Comparison of ENCODE assay signal across 1 cellular context in the genomic region with DNA sequence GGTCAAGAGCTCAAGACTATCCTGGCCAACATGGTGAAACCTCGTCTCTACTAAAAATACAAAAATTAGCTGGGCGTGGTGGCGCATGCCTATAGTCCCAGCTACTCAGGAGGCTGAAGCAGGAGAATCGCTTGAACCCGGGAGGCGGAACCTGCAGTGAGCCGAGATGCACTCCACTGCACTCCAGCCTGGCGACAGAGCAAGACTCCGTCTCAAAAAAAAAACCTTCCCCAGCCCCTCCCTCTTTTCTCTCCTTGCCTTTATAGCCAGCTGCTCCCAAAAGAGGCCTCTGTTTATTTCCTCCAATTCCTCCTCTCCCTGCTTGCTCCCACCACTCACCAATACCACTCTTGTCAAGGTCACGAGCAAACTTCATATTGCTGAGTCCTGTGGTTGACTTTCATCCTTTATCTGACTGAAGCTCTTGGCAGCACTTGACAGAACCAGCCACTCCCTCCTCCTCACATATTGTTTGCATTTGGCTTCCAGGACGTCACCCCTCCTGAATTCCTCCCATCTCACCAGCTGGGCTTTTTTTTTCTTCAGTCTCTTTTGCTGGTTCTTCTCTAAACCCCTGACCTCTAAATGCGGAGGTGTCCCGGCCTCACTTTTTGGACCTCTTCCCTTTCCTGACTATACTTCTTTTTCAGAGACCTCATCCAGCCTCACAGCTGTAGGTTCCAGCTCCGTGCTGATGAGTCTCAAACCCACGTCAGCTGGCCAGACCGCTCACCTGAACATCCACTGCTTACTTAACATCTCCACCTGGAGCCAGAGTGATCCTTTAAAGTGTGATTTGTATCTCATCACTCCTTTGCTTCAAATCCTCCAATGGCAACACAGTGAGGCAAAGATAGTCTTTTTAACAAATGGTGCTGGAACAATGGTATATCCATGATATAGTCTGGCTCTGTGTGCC.
TF ChIP-seq lines count a peak whose summit lies in the region.

No MANE protein-coding gene starts in this region.

TF ChIP-seq in K562, 482 proteins besides CTCF, POLR2A, EP300 and RAD21 (continued from another document):
- TF ChIP-seq, protein P1, sequence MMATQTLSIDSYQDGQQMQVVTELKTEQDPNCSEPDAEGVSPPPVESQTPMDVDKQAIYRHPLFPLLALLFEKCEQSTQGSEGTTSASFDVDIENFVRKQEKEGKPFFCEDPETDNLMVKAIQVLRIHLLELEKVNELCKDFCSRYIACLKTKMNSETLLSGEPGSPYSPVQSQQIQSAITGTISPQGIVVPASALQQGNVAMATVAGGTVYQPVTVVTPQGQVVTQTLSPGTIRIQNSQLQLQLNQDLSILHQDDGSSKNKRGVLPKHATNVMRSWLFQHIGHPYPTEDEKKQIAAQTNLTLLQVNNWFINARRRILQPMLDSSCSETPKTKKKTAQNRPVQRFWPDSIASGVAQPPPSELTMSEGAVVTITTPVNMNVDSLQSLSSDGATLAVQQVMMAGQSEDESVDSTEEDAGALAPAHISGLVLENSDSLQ (IDR thresholded peaks at IDR 0.05): peak; percentile 58; the same call in 1 of the 2 replicates
- TF ChIP-seq BHLHE40 (IDR thresholded peaks at IDR 0.05; ENCODE audit: low read length): peak; percentile 81
- TF ChIP-seq ZNF707 (CRISPR knock-in tag; conservative IDR thresholded peaks at IDR 0.05): no peak
- no peak for TF ChIP-seq RFX1 (IDR thresholded peaks at IDR 0.05)
- TF ChIP-seq BRF1 (IDR thresholded peaks at IDR 0.05; ENCODE audit: borderline replicate concordance, extremely low read depth, insufficient read length): no peak
TF ChIP-seq in K562: peak in this region for 28.
